8 cellular contexts compared by ENCODE assay signal in genomic region chr17:30707724-30708240, GRCh38.
DNase-seq lines count a peak whose midpoint lies in the region; ATAC-seq and TF ChIP-seq lines count a peak whose summit lies in the region.
"Not testable (repeated sequence)": the region's sequence is repeated elsewhere in the genome, so short reads cannot be mapped to it uniquely, and the experiment has no call there.

No MANE protein-coding gene starts in this region.

- H3K27ac Mint-ChIP-seq in GM23338, result peak overlapping the region; percentile 99
- peak overlapping the region; percentile 64 for H3K27ac Mint-ChIP-seq in T-helper 1 cell treated with Interleukin-12 subunit alpha and Interleukin-12 subunit beta and Interleukin-4 antibody, amounts not matched to agents 30 μg/mL and 1 μg/mL, for 36 hours

- WGBS in mesodermal cell (ENCODE audit: insufficient coverage in 2 of 2), 2 experiments, result 0 to 1% methylated on average over 4 to 15 of the region's 18 CpGs

- H3K4me2 ChIP-seq in BLaER1 treated with 17β-estradiol and CSF1 and Interleukin-3, amounts not matched to agents 10 nM and 100 nM, result peak overlapping the region; percentile 90 to 98 (median 96)
- peak overlapping the region; percentile 85 for H3K4me2 ChIP-seq in GM23338

- peaks cover 9 to 16% (median 12%) of the 10 kb centered on the region in 11 experiments for H3K27me3 ChIP-seq in BLaER1 treated with 17β-estradiol and CSF1 and Interleukin-3, amounts not matched to agents 10 nM and 100 nM
- not testable (repeated sequence) for H3K27me3 ChIP-seq in GM23338 (ENCODE audit: insufficient read depth)

- peak overlapping the region; percentile 85 to 98 (median 92) for H3K4me3 ChIP-seq in BLaER1 treated with 17β-estradiol and CSF1 and Interleukin-3, amounts not matched to agents 10 nM and 100 nM
- H3K4me3 ChIP-seq in GM23338 (peak overlapping the region; percentile 75), astrocyte of the spinal cord (ENCODE audit: low read depth, low read length) (peak overlapping the region; percentile 71), foreskin fibroblast (ENCODE audit: low read depth in 1 of 2, low read length in 2 of 2) (peak overlapping the region; percentile 46 to 82), mesodermal cell (ENCODE audit: extremely low read depth, insufficient read depth, low read length, poor library complexity, severe bottlenecking) (peak overlapping the region; percentile 71), skin epidermis (peak overlapping the region; percentile 53 to 87 (median 76))

- TF ChIP-seq CTCF in GM23338 (conservative IDR thresholded peaks at IDR 0.05; ENCODE audit: low read depth in 2 of 2); astrocyte of the spinal cord (IDR thresholded peaks at IDR 0.05; ENCODE audit: low read depth, low read length); foreskin fibroblast (IDR thresholded peaks at IDR 0.05; ENCODE audit: low read depth, low read length): not testable (repeated sequence)

- H3K36me3 Mint-ChIP-seq in GM23338 (ENCODE audit: low read depth); T-helper 1 cell treated with Interleukin-12 subunit alpha and Interleukin-12 subunit beta and Interleukin-4 antibody, amounts not matched to agents 30 μg/mL and 1 μg/mL, for 36 hours (ENCODE audit: low read depth): not testable (repeated sequence)

- H3K9me3 Mint-ChIP-seq in GM23338; T-helper 1 cell treated with Interleukin-12 subunit alpha and Interleukin-12 subunit beta and Interleukin-4 antibody, amounts not matched to agents 30 μg/mL and 1 μg/mL, for 36 hours: not testable (repeated sequence)

- DNase-seq in GM23338 (ENCODE audit: low spot score) (peak; percentile 76), NCI-H146 (lab: John Stamatoyannopoulos, UW) (peak; percentile 78)
- not testable (repeated sequence) for DNase-seq in astrocyte of the spinal cord (ENCODE audit: low read depth, low spot score); foreskin fibroblast

- H3K4me3 Mint-ChIP-seq in GM23338, result peak overlapping the region; percentile 95
- peak overlapping the region; percentile 91 for H3K4me3 Mint-ChIP-seq in T-helper 1 cell treated with Interleukin-12 subunit alpha and Interleukin-12 subunit beta and Interleukin-4 antibody, amounts not matched to agents 30 μg/mL and 1 μg/mL, for 36 hours

- peak overlapping the region; percentile 60 to 92 (median 86); a peak in 21 of 22 replicates for H3K27ac ChIP-seq in BLaER1 treated with 17β-estradiol and CSF1 and Interleukin-3, amounts not matched to agents 10 nM and 100 nM
- H3K27ac ChIP-seq in GM23338 (ENCODE audit: low read depth), result peak overlapping the region; percentile 98
- peak overlapping the region; percentile 90 for H3K27ac ChIP-seq in mesodermal cell (ENCODE audit: low read depth, low read length, severe bottlenecking)
- H3K27ac ChIP-seq in skin epidermis, result peak overlapping the region in 20 of 21 experiments; percentile 25 to 80 (median 73)

- not testable (repeated sequence) for H3K9me3 ChIP-seq in BLaER1 treated with 17β-estradiol and CSF1 and Interleukin-3, amounts not matched to agents 10 nM and 100 nM (replicated peaks in 1 of 11); mesodermal cell (ENCODE audit: control insufficient read depth, low read length)

- H3K27me3 Mint-ChIP-seq in GM23338 (ENCODE audit: insufficient read depth, low read depth, poor library complexity), result peaks cover 32% of the 10 kb centered on the region
- H3K27me3 Mint-ChIP-seq in T-helper 1 cell treated with Interleukin-12 subunit alpha and Interleukin-12 subunit beta and Interleukin-4 antibody, amounts not matched to agents 30 μg/mL and 1 μg/mL, for 36 hours (ENCODE audit: low read depth), result peaks cover 59% of the 10 kb centered on the region

- peaks cover 11 to 37% (median 26%) of the 10 kb centered on the region in 11 experiments; a peak in 20 of 22 replicates for H4K20me1 ChIP-seq in BLaER1 treated with 17β-estradiol and CSF1 and Interleukin-3, amounts not matched to agents 10 nM and 100 nM
- H4K20me1 ChIP-seq in GM23338 (replicated peaks; ENCODE audit: insufficient read depth), result not testable (repeated sequence)

- not testable (repeated sequence) for H3F3A ChIP-seq in GM23338 (replicated peaks; ENCODE audit: low read depth)

- peaks cover 41% of the 10 kb centered on the region for H3K4me1 Mint-ChIP-seq in GM23338
- H3K4me1 Mint-ChIP-seq in T-helper 1 cell treated with Interleukin-12 subunit alpha and Interleukin-12 subunit beta and Interleukin-4 antibody, amounts not matched to agents 30 μg/mL and 1 μg/mL, for 36 hours (ENCODE audit: low read depth), result peaks cover 24% of the 10 kb centered on the region

- in situ Hi-C loops in astrocyte of the spinal cord (cut with HindIII; ENCODE audit: low sequenced_read_pairs), result not testable (repeated sequence)

- not testable (repeated sequence) for H2AFZ ChIP-seq in GM23338

- H3K9ac ChIP-seq in BLaER1 treated with 17β-estradiol and CSF1 and Interleukin-3, amounts not matched to agents 10 nM and 100 nM, result peak overlapping the region; percentile 87 to 93 (median 89)

- ATAC-seq in GM23338, result peak; percentile 24

- not testable (repeated sequence) for H3K9me2 ChIP-seq in GM23338 (ENCODE audit: insufficient read depth)

- peaks cover 44% of the 10 kb centered on the region for H3K79me2 ChIP-seq in GM23338 (replicated peaks; ENCODE audit: insufficient read depth)

- H3K36me3 ChIP-seq in BLaER1 treated with 17β-estradiol and CSF1 and Interleukin-3, amounts not matched to agents 10 nM and 100 nM; GM23338 (ENCODE audit: insufficient read depth); mesodermal cell (ENCODE audit: control insufficient read depth, insufficient read depth, low read length): not testable (repeated sequence)

- H3K4me1 ChIP-seq in BLaER1 treated with 17β-estradiol and CSF1 and Interleukin-3, amounts not matched to agents 10 nM and 100 nM, result peaks cover 44 to 52% (median 50%) of the 10 kb centered on the region in 10 experiments
- H3K4me1 ChIP-seq in GM23338 (ENCODE audit: insufficient read depth), result peaks cover 22% of the 10 kb centered on the region
- H3K4me1 ChIP-seq in mesodermal cell (ENCODE audit: control insufficient read depth, insufficient read depth, low read length, poor library complexity, severe bottlenecking), result not testable (repeated sequence)
